15 cellular contexts compared by ENCODE assay signal in genomic region chr1:246558041-246558440, GRCh38. TPM values are rescaled to one million over a fixed set of nuclear protein-coding genes. Genes with fewer than 3 reads are reported as not detected.
A peak's percentile ranks its signal among the peaks of the same experiment; 100 is the strongest.
DNase-seq lines count a peak whose midpoint lies in the region; ATAC-seq and TF ChIP-seq lines count a peak whose summit lies in the region.
"Had no signal": no experiment of that assay in that cellular context is flagged by ENCODE, and none has a peak within 500 bp of the region (broad histone marks: within the 10 kb centered on the region; RNA-seq: fewer than 3 reads in every experiment).

No MANE protein-coding gene starts in this region.

- no peak for TF ChIP-seq CTCF in right lobe of liver (IDR thresholded peaks at IDR 0.05)

- ATAC-seq in activated T-cell treated with anti-CD3 and anti-CD28 coated beads, Interleukin-2, amount 50 U/mL, for 72 hours (replicated peaks in 1 of 2) = no peak
- ATAC-seq in left lobe of liver = peak; percentile 76
- peak; percentile 58 to 82 (median 76) for ATAC-seq in right lobe of liver

- H3K27ac Mint-ChIP-seq in activated T-cell treated with anti-CD3 and anti-CD28 coated beads, Interleukin-2, amount 50 U/mL, for 72 hours = peak overlapping the region; percentile 60
- H3K27ac Mint-ChIP-seq: HFFc6 had no signal

- no peaks in the 10 kb centered on the region for H3K9me3 Mint-ChIP-seq in activated T-cell treated with anti-CD3 and anti-CD28 coated beads, Interleukin-2, amount 50 U/mL, for 72 hours
- H3K9me3 Mint-ChIP-seq: CD8-positive, alpha-beta memory T cell; HFFc6 had no signal

- no peak overlapping the region for H3K4me3 ChIP-seq in right lobe of liver
- H3K4me3 ChIP-seq: HAP-1 had no signal

- H3K4me1 ChIP-seq in right lobe of liver = peaks cover 0 to 25% (median 12%) of the 10 kb centered on the region in 4 donors

- peaks cover 8% of the 10 kb centered on the region for H3K4me1 Mint-ChIP-seq in activated T-cell treated with anti-CD3 and anti-CD28 coated beads, Interleukin-2, amount 50 U/mL, for 72 hours (ENCODE audit: low read depth)

- no peaks in the 10 kb centered on the region for H3K27me3 ChIP-seq in right lobe of liver

- TF ChIP-seq POLR2A in right lobe of liver (IDR thresholded peaks at IDR 0.05) = no peak
- no peak for TF ChIP-seq POLR2A in erythroblast (IDR thresholded peaks at IDR 0.05; ENCODE audit: low read length)

- no peaks in the 10 kb centered on the region for H3K27me3 Mint-ChIP-seq in activated T-cell treated with anti-CD3 and anti-CD28 coated beads, Interleukin-2, amount 50 U/mL, for 72 hours (ENCODE audit: low read depth)
- H3K27me3 Mint-ChIP-seq: CD8-positive, alpha-beta memory T cell had no signal

- 29% methylated on average over 2 of the region's 2 CpGs for WGBS in right lobe of liver (ENCODE audit: insufficient coverage, low coverage, low lambda C conversion rate, missing lambda C conversion rate)

- H3K27ac ChIP-seq in right lobe of liver = peak overlapping the region in 1 of 3 donors; percentile 56

- peaks cover 0 to 29% of the 10 kb centered on the region in 2 donors for H3K36me3 Mint-ChIP-seq in activated T-cell treated with anti-CD3 and anti-CD28 coated beads, Interleukin-2, amount 50 U/mL, for 72 hours (ENCODE audit: insufficient read depth in 2 of 2)

- no peak overlapping the region for H3K4me3 Mint-ChIP-seq in activated T-cell treated with anti-CD3 and anti-CD28 coated beads, Interleukin-2, amount 50 U/mL, for 72 hours
- H3K4me3 Mint-ChIP-seq: CD8-positive, alpha-beta memory T cell; HFFc6 had no signal

- intact Hi-C loops in right lobe of liver (cut with DNase I) = no loop called here

- peaks cover 0 to 26% (median 8%) of the 10 kb centered on the region in 4 donors for H3K36me3 ChIP-seq in right lobe of liver

- no peaks in the 10 kb centered on the region for H3K9me3 ChIP-seq in right lobe of liver
- H3K9me3 ChIP-seq: HAP-1 had no signal

- no peak for DNase-seq in activated T-cell treated with anti-CD3 and anti-CD28 coated beads, Interleukin-2, amount 50 U/mL, for 72 hours
- DNase-seq in activated T-cell treated with anti-CD3 and anti-CD28 coated beads for 4 hours = no peak
- DNase-seq in left lobe of liver (ENCODE audit: low spot score) = peak; percentile 70
- peak; percentile 57 to 82 (median 72) for DNase-seq in right lobe of liver
- no peak for DNase-seq in Kasumi-1 (lab: John Stamatoyannopoulos, UW)
- no peak for DNase-seq in erythroblast (lab: John Stamatoyannopoulos, UW)
- no peak for DNase-seq in DMS53 treated with DMSO at 0.1 percent for 48 hours (lab: John Stamatoyannopoulos, UW; ENCODE audit: unreplicated experiment)
- DNase-seq: C1 segment of cervical spinal cord; CD8-positive, alpha-beta memory T cell; DMS 273 treated with DMSO at 0.1 percent for 48 hours; DMS79 treated with DMSO at 0.1 percent for 48 hours; GF-D8; GOT3; HFFc6 had no signal

RNA-seq across cellular contexts. Expression of gene TFB2M, which starts 8.0 kb away (rescaled TPM):
- total RNA-seq in activated T-cell treated with anti-CD3 and anti-CD28 coated beads, Interleukin-2, amount 50 U/mL, for 72 hours = 10 to 100 TPM; 13.5 to 15.0 TPM
- total RNA-seq in left lobe of liver (14.1 TPM), right lobe of liver (10 to 100 TPM; 13.1 to 24.8 (median 19.6) TPM)

RNA-seq across cellular contexts. Expression of gene CNST, which starts 8.2 kb away (rescaled TPM):
- 10 to 100 TPM; 28.0 to 30.4 TPM for total RNA-seq in activated T-cell treated with anti-CD3 and anti-CD28 coated beads, Interleukin-2, amount 50 U/mL, for 72 hours
- total RNA-seq in left lobe of liver = 16.5 TPM
- 10 to 100 TPM in 5 of 6 experiments, 1 to 10 TPM in 1; 9.8 to 21.7 (median 14.6) TPM for total RNA-seq in right lobe of liver

RNA-seq across cellular contexts. Expression of gene SMYD3, which starts 51.0 kb away (rescaled TPM):
- 10 to 100 TPM; 19.1 to 21.0 TPM for total RNA-seq in activated T-cell treated with anti-CD3 and anti-CD28 coated beads, Interleukin-2, amount 50 U/mL, for 72 hours
- total RNA-seq in left lobe of liver (6.7 TPM), right lobe of liver (10 to 100 TPM in 1 of 6 experiments, 1 to 10 TPM in 5; 6.3 to 10.0 (median 6.6) TPM)

Comparison
In these comparisons a context has a peak if more than half of its experiments do, and no peak if none do; other contexts are left out.
1. ATAC-seq: peak in left lobe of liver (single experiment) and right lobe of liver (4 of 4); none in activated T-cell treated with anti-CD3 and anti-CD28 coated beads, Interleukin-2, amount 50 U/mL, for 72 hours (0 of 2).
2. DNase-seq: peak in left lobe of liver (single experiment) and right lobe of liver (3 of 3); none in activated T-cell treated with anti-CD3 and anti-CD28 coated beads, Interleukin-2, amount 50 U/mL, for 72 hours (0 of 2), activated T-cell treated with anti-CD3 and anti-CD28 coated beads for 4 hours (single experiment), Kasumi-1 (0 of 2), erythroblast (0 of 2) and DMS53 treated with DMSO at 0.1 percent for 48 hours (single experiment).